2 cellular contexts compared by ENCODE assay signal in the genomic region with DNA sequence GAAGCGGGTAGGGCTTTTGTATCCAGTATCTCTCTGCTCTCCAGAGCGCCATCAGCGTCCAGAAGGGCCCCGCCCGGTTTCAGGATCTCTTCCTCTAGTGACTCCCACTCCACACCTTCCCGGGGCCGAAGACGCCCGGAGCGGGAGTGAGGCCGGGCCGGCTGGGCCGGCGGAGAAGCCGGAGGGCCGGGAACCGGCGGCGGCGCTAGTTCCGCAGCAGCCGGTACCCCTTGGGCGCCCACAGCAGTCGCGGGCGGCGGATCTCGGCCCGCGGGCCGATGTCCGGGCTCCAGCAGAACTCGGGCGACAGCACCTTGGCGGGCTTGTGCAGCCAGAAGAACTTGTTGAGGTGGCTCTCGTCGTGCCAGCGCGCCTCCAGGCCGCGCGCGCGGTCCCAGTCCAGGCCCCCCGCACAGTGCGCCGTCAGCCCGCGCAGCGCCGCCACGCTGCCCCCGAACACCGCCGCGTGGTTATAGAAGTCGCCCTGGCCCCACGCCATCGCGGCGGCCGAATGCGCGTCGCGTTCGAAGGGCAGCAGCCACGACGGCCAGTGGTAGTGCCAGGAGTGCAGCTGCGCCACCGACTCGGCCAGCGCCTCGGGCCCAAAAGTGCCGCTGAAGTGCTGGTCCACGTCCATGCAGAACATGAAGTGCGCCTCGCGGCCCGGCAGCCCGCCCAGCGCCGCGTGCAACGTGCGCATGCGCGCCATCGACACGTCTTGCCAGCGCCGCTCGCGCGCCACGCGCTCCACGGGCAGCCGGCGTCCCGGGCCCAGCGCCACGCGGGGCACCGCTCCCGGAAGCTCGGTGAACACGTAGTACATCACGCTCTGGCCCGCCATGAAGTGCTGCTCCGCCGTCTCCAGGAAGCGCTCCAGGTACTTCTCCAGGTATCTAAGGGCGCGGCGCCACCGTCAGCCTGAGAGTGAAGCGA.
TF ChIP-seq lines count a peak whose summit lies in the region.

No MANE protein-coding gene starts in this region.

TF ChIP-seq in endothelial cell of umbilical vein, 7 proteins besides CTCF, POLR2A, EP300 and RAD21:
- TF ChIP-seq POLR2AphosphoS5 (IDR thresholded peaks at IDR 0.05; ENCODE audit: insufficient read depth, low read depth, low read length) (no peak), JUN (IDR thresholded peaks at IDR 0.05; ENCODE audit: borderline replicate concordance, insufficient read depth, insufficient read length, low read depth) (no peak), MYC (IDR thresholded peaks at IDR 0.05; ENCODE audit: low read depth, low read length) (no peak), GATA2 (IDR thresholded peaks at IDR 0.05; ENCODE audit: insufficient read depth, insufficient read length, low read depth, low read length) (no peak), EZH2 (IDR thresholded peaks at IDR 0.05; ENCODE audit: borderline replicate concordance, low read depth, low read length, severe bottlenecking) (no peak)

TF ChIP-seq in HepG2, 621 proteins besides CTCF, POLR2A, EP300 and RAD21:
- TF ChIP-seq ZNF136 (CRISPR knock-in tag; IDR thresholded peaks at IDR 0.05; ENCODE audit: low read depth) (no peak), HNRNPK (IDR thresholded peaks at IDR 0.05; ENCODE audit: low read depth, low read length, poor library complexity, severe bottlenecking) (peak; percentile 54)
